In the genomic region with DNA sequence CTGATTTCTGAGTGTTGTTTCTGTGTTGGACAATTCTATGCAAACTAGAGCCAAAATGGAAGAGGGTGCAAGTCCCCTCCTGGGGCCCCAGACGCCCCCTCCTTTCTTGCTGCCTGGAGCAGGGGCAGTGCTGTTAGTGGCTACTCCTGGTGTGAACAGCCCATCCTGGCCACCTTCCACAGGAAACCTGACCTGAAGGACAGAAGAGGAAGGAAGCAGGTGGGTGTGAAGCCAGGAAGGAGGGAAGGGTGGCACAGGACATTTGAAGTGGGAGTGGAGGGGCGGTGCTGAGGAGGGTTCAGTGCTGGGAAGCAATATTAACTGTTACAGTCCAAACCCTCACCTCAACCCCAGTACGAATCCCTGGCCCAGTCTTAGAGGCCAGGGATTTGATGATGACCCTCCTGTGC, we compare ENCODE assay signal across 1 cellular context.
TF ChIP-seq lines count a peak whose summit lies in the region.

No MANE protein-coding gene starts in this region.

TF ChIP-seq in H1, 55 proteins besides CTCF, POLR2A, EP300 and RAD21:
- TF ChIP-seq GABPA (IDR thresholded peaks at IDR 0.05; ENCODE audit: borderline replicate concordance, insufficient read depth, low read length) (no peak), RXRA (IDR thresholded peaks at IDR 0.05; ENCODE audit: insufficient read depth, low read depth, low read length) (no peak), CBX5 (IDR thresholded peaks at IDR 0.05; ENCODE audit: low read depth, low read length) (no peak), YY1 (IDR thresholded peaks at IDR 0.05; ENCODE audit: low read depth, low read length) (no peak), EZH2 (IDR thresholded peaks at IDR 0.05; ENCODE audit: low read depth, low read length, severe bottlenecking) (no peak)
TF ChIP-seq in H1: peak in this region for 0.
